ENCODE assay signal across 1 cellular context in the genomic region with DNA sequence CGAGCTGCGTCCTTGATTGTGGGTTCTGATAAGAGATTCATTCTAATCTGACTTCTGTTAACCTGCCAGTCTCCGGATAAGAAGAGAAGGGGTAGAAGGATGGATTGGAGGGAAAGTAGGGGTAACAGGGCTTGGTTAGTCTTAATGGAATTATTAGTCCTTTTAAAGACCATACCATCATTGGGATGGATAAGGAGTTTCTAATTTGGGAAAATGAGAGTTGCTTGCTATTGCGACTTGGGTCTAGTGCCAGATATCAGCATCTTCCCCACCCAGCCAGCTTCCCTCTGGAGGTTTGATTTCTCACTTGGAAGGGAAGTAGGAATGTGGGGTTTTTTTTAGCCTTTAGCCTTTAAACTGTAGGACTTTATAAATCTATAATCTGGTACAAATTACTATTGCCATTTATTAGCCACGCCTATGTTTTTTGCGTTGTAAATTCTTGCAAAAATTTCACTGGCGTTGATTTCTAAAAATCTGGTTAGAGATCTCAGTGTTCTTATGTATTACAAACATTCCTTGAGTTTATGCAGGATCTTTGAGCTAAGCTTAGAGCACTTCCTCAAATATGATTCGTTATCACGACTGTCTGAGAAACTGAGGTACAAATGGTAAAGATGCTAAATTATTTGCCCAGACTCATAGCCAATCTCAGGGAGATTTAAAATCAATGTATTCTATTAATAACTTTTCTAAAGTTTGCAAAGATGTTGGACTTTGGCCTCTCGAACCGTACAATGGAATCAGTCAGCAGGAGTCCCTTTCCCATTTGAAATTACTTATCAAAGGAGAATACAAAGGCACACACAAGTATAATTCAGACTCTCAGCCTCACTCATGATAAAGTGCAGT.
TF ChIP-seq lines count a peak whose summit lies in the region.

No MANE protein-coding gene starts in this region.

TF ChIP-seq in GM23338, 12 proteins besides CTCF, POLR2A, EP300 and RAD21 (continued from another document):
- TF ChIP-seq, protein P1, sequence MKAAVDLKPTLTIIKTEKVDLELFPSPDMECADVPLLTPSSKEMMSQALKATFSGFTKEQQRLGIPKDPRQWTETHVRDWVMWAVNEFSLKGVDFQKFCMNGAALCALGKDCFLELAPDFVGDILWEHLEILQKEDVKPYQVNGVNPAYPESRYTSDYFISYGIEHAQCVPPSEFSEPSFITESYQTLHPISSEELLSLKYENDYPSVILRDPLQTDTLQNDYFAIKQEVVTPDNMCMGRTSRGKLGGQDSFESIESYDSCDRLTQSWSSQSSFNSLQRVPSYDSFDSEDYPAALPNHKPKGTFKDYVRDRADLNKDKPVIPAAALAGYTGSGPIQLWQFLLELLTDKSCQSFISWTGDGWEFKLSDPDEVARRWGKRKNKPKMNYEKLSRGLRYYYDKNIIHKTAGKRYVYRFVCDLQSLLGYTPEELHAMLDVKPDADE (IDR thresholded peaks at IDR 0.05), result no peak
- TF ChIP-seq EZH2phosphoT487 (IDR thresholded peaks at IDR 0.05; ENCODE audit: unreplicated experiment), result no peak
- TF ChIP-seq, protein P2, sequence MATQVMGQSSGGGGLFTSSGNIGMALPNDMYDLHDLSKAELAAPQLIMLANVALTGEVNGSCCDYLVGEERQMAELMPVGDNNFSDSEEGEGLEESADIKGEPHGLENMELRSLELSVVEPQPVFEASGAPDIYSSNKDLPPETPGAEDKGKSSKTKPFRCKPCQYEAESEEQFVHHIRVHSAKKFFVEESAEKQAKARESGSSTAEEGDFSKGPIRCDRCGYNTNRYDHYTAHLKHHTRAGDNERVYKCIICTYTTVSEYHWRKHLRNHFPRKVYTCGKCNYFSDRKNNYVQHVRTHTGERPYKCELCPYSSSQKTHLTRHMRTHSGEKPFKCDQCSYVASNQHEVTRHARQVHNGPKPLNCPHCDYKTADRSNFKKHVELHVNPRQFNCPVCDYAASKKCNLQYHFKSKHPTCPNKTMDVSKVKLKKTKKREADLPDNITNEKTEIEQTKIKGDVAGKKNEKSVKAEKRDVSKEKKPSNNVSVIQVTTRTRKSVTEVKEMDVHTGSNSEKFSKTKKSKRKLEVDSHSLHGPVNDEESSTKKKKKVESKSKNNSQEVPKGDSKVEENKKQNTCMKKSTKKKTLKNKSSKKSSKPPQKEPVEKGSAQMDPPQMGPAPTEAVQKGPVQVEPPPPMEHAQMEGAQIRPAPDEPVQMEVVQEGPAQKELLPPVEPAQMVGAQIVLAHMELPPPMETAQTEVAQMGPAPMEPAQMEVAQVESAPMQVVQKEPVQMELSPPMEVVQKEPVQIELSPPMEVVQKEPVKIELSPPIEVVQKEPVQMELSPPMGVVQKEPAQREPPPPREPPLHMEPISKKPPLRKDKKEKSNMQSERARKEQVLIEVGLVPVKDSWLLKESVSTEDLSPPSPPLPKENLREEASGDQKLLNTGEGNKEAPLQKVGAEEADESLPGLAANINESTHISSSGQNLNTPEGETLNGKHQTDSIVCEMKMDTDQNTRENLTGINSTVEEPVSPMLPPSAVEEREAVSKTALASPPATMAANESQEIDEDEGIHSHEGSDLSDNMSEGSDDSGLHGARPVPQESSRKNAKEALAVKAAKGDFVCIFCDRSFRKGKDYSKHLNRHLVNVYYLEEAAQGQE (IDR thresholded peaks at IDR 0.05; ENCODE audit: unreplicated experiment), result no peak
- TF ChIP-seq ZNF331 (CRISPR knock-in tag; IDR thresholded peaks at IDR 0.05; ENCODE audit: low read depth), result no peak
- no peak for TF ChIP-seq CREB1 (CRISPR knock-in tag; IDR thresholded peaks at IDR 0.05; ENCODE audit: low read depth)
- TF ChIP-seq EZH2 (IDR thresholded peaks at IDR 0.05; ENCODE audit: low read depth, unreplicated experiment), result no peak
- TF ChIP-seq JUNB (IDR thresholded peaks at IDR 0.05; ENCODE audit: unreplicated experiment), result no peak
- TF ChIP-seq POLR2AphosphoS5 (IDR thresholded peaks at IDR 0.05; ENCODE audit: low read depth), result no peak
- TF ChIP-seq STAT1 (IDR thresholded peaks at IDR 0.05; ENCODE audit: unreplicated experiment), result no peak
